10 cellular contexts compared by ENCODE assay signal in the genomic region with DNA sequence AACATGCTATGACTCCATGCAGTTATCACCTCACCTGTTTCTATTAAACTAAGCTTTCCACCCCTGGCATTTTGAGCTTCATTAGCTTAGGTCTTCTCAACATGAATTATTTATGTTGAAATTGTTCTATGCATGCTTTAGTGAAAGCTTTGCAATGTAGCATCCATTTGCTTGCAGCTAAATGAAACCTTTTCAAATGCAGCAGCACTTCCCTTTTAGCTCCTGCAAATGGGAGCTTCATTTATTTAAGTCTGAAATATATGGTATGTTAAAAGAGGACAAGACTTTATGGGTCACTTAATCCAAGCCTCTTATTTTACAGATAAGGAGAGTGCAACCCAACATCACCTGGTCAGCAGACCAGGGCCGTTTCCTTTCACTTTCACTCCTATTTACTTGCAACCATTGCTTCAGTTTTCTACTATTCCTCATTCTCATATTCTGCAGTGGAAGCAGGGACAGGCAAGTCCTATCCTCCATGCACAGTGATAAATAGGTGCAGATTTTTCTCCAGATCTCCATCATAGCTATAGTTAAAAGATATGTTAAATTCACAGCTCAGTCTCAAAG. TPM values are rescaled to one million over a fixed set of nuclear protein-coding genes. Genes with fewer than 3 reads are reported as not detected.
DNase-seq lines count a peak whose midpoint lies in the region; ATAC-seq lines count a peak whose summit lies in the region.
"Had no signal": no experiment of that assay in that cellular context is flagged by ENCODE, and none has a peak within 500 bp of the region (broad histone marks: within the 10 kb centered on the region; RNA-seq: fewer than 3 reads in every experiment).

No MANE protein-coding gene starts in this region.

- DNase-seq in activated naive CD4-positive, alpha-beta T cell treated with anti-CD3 and anti-CD28 coated beads, Interleukin-2, amount 10 ng/mL, durations not matched to agents 7 days and 5 days, result no peak
- DNase-seq in activated naive CD4-positive, alpha-beta T cell treated with Interleukin-2 at 50 U/mL for 16 hours, result no peak
- no peak for DNase-seq in activated CD4-positive, alpha-beta memory T cell treated with anti-CD3 and anti-CD28 coated beads for 36 hours
- DNase-seq in stimulated activated naive B cell treated with anti-CD40 and anti-IgM and Interleukin-4, amounts not matched to agents 10 μg/mL and 1 μg/mL and 100 μg/mL, for 72 hours, result no peak
- no peak for DNase-seq in putamen (ENCODE audit: low spot score)
- DNase-seq in anterior cingulate cortex (lab: John Stamatoyannopoulos, UW), result no peak
- DNase-seq in HK-2 (ENCODE audit: unreplicated experiment), result no peak
- DNase-seq: C1 segment of cervical spinal cord had no signal

- peak; percentile 75 for ATAC-seq in HG03066 (IDR thresholded peaks at IDR 0.05; ENCODE audit: low read depth, unreplicated experiment)
- ATAC-seq in stimulated activated naive B cell treated with anti-CD40 and anti-IgM and Interleukin-4, amounts not matched to agents 10 μg/mL and 1 μg/mL and 100 μg/mL, for 72 hours (replicated peaks), result peak; percentile 57

- no peaks in the 10 kb centered on the region for H3K27me3 Mint-ChIP-seq in activated naive CD4-positive, alpha-beta T cell treated with anti-CD3 and anti-CD28 coated beads, Interleukin-2, amount 10 ng/mL, durations not matched to agents 7 days and 5 days
- no peaks in the 10 kb centered on the region for H3K27me3 Mint-ChIP-seq in activated CD4-positive, alpha-beta memory T cell treated with anti-CD3 and anti-CD28 coated beads for 36 hours
- H3K27me3 Mint-ChIP-seq in stimulated activated naive B cell treated with anti-CD40 and anti-IgM and Interleukin-4, amounts not matched to agents 10 μg/mL and 1 μg/mL and 100 μg/mL, for 72 hours, result no peaks in the 10 kb centered on the region

- H3K36me3 Mint-ChIP-seq in activated naive CD4-positive, alpha-beta T cell treated with anti-CD3 and anti-CD28 coated beads, Interleukin-2, amount 10 ng/mL, durations not matched to agents 7 days and 5 days, result peaks cover 3% of the 10 kb centered on the region
- no peaks in the 10 kb centered on the region for H3K36me3 Mint-ChIP-seq in activated CD4-positive, alpha-beta memory T cell treated with anti-CD3 and anti-CD28 coated beads for 36 hours
- peaks cover 47 to 60% of the 10 kb centered on the region in 2 donors for H3K36me3 Mint-ChIP-seq in stimulated activated naive B cell treated with anti-CD40 and anti-IgM and Interleukin-4, amounts not matched to agents 10 μg/mL and 1 μg/mL and 100 μg/mL, for 72 hours

- H3K4me1 Mint-ChIP-seq in activated naive CD4-positive, alpha-beta T cell treated with anti-CD3 and anti-CD28 coated beads, Interleukin-2, amount 10 ng/mL, durations not matched to agents 7 days and 5 days, result peaks cover 45% of the 10 kb centered on the region
- H3K4me1 Mint-ChIP-seq in activated CD4-positive, alpha-beta memory T cell treated with anti-CD3 and anti-CD28 coated beads for 36 hours (ENCODE audit: low read depth), result peaks cover 19% of the 10 kb centered on the region
- H3K4me1 Mint-ChIP-seq in stimulated activated naive B cell treated with anti-CD40 and anti-IgM and Interleukin-4, amounts not matched to agents 10 μg/mL and 1 μg/mL and 100 μg/mL, for 72 hours, result peaks cover 6 to 19% of the 10 kb centered on the region in 2 donors

- peak overlapping the region; percentile 49 for H3K4me3 Mint-ChIP-seq in activated naive CD4-positive, alpha-beta T cell treated with anti-CD3 and anti-CD28 coated beads, Interleukin-2, amount 10 ng/mL, durations not matched to agents 7 days and 5 days
- H3K4me3 Mint-ChIP-seq in activated CD4-positive, alpha-beta memory T cell treated with anti-CD3 and anti-CD28 coated beads for 36 hours, result peak overlapping the region; percentile 6
- H3K4me3 Mint-ChIP-seq in stimulated activated naive B cell treated with anti-CD40 and anti-IgM and Interleukin-4, amounts not matched to agents 10 μg/mL and 1 μg/mL and 100 μg/mL, for 72 hours, result peak overlapping the region; percentile 18 to 30

- peak overlapping the region; percentile 71 for H3K27ac Mint-ChIP-seq in activated naive CD4-positive, alpha-beta T cell treated with anti-CD3 and anti-CD28 coated beads, Interleukin-2, amount 10 ng/mL, durations not matched to agents 7 days and 5 days
- H3K27ac Mint-ChIP-seq in activated CD4-positive, alpha-beta memory T cell treated with anti-CD3 and anti-CD28 coated beads for 36 hours, result no peak overlapping the region
- peak overlapping the region; percentile 53 for H3K27ac Mint-ChIP-seq in stimulated activated naive B cell treated with anti-CD40 and anti-IgM and Interleukin-4, amounts not matched to agents 10 μg/mL and 1 μg/mL and 100 μg/mL, for 72 hours

- H3K9me3 Mint-ChIP-seq in activated naive CD4-positive, alpha-beta T cell treated with anti-CD3 and anti-CD28 coated beads, Interleukin-2, amount 10 ng/mL, durations not matched to agents 7 days and 5 days, result peaks cover 6% of the 10 kb centered on the region
- H3K9me3 Mint-ChIP-seq in activated CD4-positive, alpha-beta memory T cell treated with anti-CD3 and anti-CD28 coated beads for 36 hours, result no peaks in the 10 kb centered on the region
- no peaks in the 10 kb centered on the region for H3K9me3 Mint-ChIP-seq in stimulated activated naive B cell treated with anti-CD40 and anti-IgM and Interleukin-4, amounts not matched to agents 10 μg/mL and 1 μg/mL and 100 μg/mL, for 72 hours

- intact Hi-C loops in activated CD4-positive, alpha-beta memory T cell treated with anti-CD3 and anti-CD28 coated beads for 36 hours (cut with micrococcal nuclease), result loop anchor here (2.0 kb wide), 1 partner anchor 28 kb away; no protein-coding TSS in a partner anchor

- CTCF ChIA-PET in activated naive CD4-positive, alpha-beta T cell treated with anti-CD3 and anti-CD28 coated beads, Interleukin-2, amount 10 ng/mL, durations not matched to agents 7 days and 5 days (lab: Charles Lee), result interaction anchor here (0.9 to 1.4 kb wide), 5 partner anchors 10 to 135 kb away, joined by 3 to 4 read pairs (median 4); no protein-coding TSS in a partner anchor
- CTCF ChIA-PET in activated CD4-positive, alpha-beta memory T cell treated with anti-CD3 and anti-CD28 coated beads for 36 hours (lab: Charles Lee), result interaction anchor here (0.6 to 2.6 kb wide), 2 partner anchors 61 to 134 kb away, joined by 3 to 8 read pairs; no protein-coding TSS in a partner anchor

- POLR2A ChIA-PET in activated CD4-positive, alpha-beta memory T cell treated with anti-CD3 and anti-CD28 coated beads for 36 hours (lab: Charles Lee), result interaction anchor here (0.6 to 1.3 kb wide), 2 partner anchors 11 to 74 kb away, joined by 3 to 4 read pairs; no protein-coding TSS in a partner anchor

RNA-seq across cellular contexts. Expression of gene SAMSN1, which starts 56.4 kb away (rescaled TPM):
- total RNA-seq in activated CD4-positive, alpha-beta memory T cell treated with anti-CD3 and anti-CD28 coated beads for 36 hours, result 10 to 100 TPM; 47.5 to 48.4 TPM
- total RNA-seq: SJSA1 had no signal
